Comparison of ENCODE assay signal across 8 cellular contexts in genomic region chr2:166361351-166362153, GRCh38. TPM values are rescaled to one million over a fixed set of nuclear protein-coding genes. Genes with fewer than 3 reads are reported as not detected.
DNase-seq lines count a peak whose midpoint lies in the region; ATAC-seq and TF ChIP-seq lines count a peak whose summit lies in the region.

No MANE protein-coding gene starts in this region.

- no peaks in the 10 kb centered on the region for H3K9me2 ChIP-seq in OCI-LY1 (ENCODE audit: low read depth, low read length)

- peak; percentile 67 for ATAC-seq in GM21786 (IDR thresholded peaks at IDR 0.05; ENCODE audit: unreplicated experiment)
- no peak for ATAC-seq in GM21381 (IDR thresholded peaks at IDR 0.05; ENCODE audit: unreplicated experiment)

- TF ChIP-seq POLR2A in vagina (IDR thresholded peaks at IDR 0.05) = no peak

- H3K9me3 ChIP-seq in OCI-LY1 (ENCODE audit: low read length) (no peaks in the 10 kb centered on the region), vagina (no peaks in the 10 kb centered on the region)

- H3K27ac Mint-ChIP-seq in Calu3 (ENCODE audit: unreplicated experiment) = no peak overlapping the region

- no peak overlapping the region for H2AFZ ChIP-seq in OCI-LY1 (ENCODE audit: low read length)

- no peaks in the 10 kb centered on the region for H3K79me2 ChIP-seq in OCI-LY1 (ENCODE audit: insufficient read depth, low read length)

- no peaks in the 10 kb centered on the region for H4K20me1 ChIP-seq in OCI-LY1 (ENCODE audit: insufficient read depth, low read length)

- no peaks in the 10 kb centered on the region for H3K36me3 Mint-ChIP-seq in Calu3 (ENCODE audit: insufficient read depth, unreplicated experiment)

- no peaks in the 10 kb centered on the region for H3K36me3 ChIP-seq in OCI-LY1 (ENCODE audit: insufficient read depth, low read length)
- H3K36me3 ChIP-seq in vagina = no peaks in the 10 kb centered on the region

- H3K4me3 ChIP-seq in OCI-LY1 (ENCODE audit: low read depth, low read length, poor library complexity, severe bottlenecking) = no peak overlapping the region
- no peak overlapping the region for H3K4me3 ChIP-seq in fibroblast of pulmonary artery (replicated peaks; ENCODE audit: low read depth, low read length)
- H3K4me3 ChIP-seq in vagina = no peak overlapping the region

- CTCF ChIA-PET in Calu3 (lab: Charles Lee) = interaction anchor here (0.6 to 1.7 kb wide), 3 partner anchors 58 to 378 kb away, joined by 3 to 5 read pairs (median 5); no protein-coding TSS in a partner anchor

- no peaks in the 10 kb centered on the region for H3K27me3 Mint-ChIP-seq in Calu3 (ENCODE audit: unreplicated experiment)

- no peaks in the 10 kb centered on the region for H3F3A ChIP-seq in OCI-LY1 (ENCODE audit: insufficient read depth, low read length)

- H3K4me1 ChIP-seq in OCI-LY1 (ENCODE audit: insufficient read depth, low read length, severe bottlenecking) = no peaks in the 10 kb centered on the region
- no peaks in the 10 kb centered on the region for H3K4me1 ChIP-seq in vagina

- DNase-seq in Calu3 (peak; percentile 6), fibroblast of pulmonary artery (ENCODE audit: low read depth) (peak; percentile 60), NCI-H2029 treated with DMSO at 0.1 percent for 48 hours (lab: John Stamatoyannopoulos, UW) (no peak), vagina (ENCODE audit: extremely low spot score in 2 of 2) (no peak), germinal center (ENCODE audit: low spot score) (no peak)

- no peak overlapping the region for H3K9ac ChIP-seq in OCI-LY1 (ENCODE audit: low read length)

- H3K27ac ChIP-seq in OCI-LY1 (ENCODE audit: low read depth, low read length, poor library complexity, severe bottlenecking) (no peak overlapping the region), vagina (no peak overlapping the region)

- intact Hi-C loops in Calu3 (cut with micrococcal nuclease; ENCODE audit: unreplicated experiment) (loop anchor here (1.0 to 2.0 kb wide), 3 partner anchors 23 to 155 kb away; no protein-coding TSS in a partner anchor), vagina (cut with DNase I) (no loop called here)

- no peak for TF ChIP-seq CTCF in Calu3 (IDR thresholded peaks at IDR 0.05; ENCODE audit: unreplicated experiment)
- TF ChIP-seq CTCF in OCI-LY1 (IDR thresholded peaks at IDR 0.05; ENCODE audit: low read length) = peak; percentile 53
- TF ChIP-seq CTCF in fibroblast of pulmonary artery (IDR thresholded peaks at IDR 0.05; ENCODE audit: low read length, missing control alignments) = peak; percentile 62
- TF ChIP-seq CTCF in vagina (IDR thresholded peaks at IDR 0.05) = peak in 1 of 3 experiments; percentile 8

- H3K4me2 ChIP-seq in OCI-LY1 (ENCODE audit: low read length) = no peak overlapping the region

- peaks cover 10% of the 10 kb centered on the region for H3K4me1 Mint-ChIP-seq in Calu3 (ENCODE audit: low read depth, unreplicated experiment)

- H3K4me3 Mint-ChIP-seq in Calu3 (ENCODE audit: low read depth, unreplicated experiment) = no peak overlapping the region

- no TSS peak for BruUV-seq in Calu3 (replicated peaks; lab: Mats Ljungman, UMichigan)

- no peaks in the 10 kb centered on the region for H3K27me3 ChIP-seq in OCI-LY1 (ENCODE audit: insufficient read depth, low read length)
- H3K27me3 ChIP-seq in vagina = no peaks in the 10 kb centered on the region

- H3K9me3 Mint-ChIP-seq in Calu3 (ENCODE audit: low read depth, unreplicated experiment) = no peaks in the 10 kb centered on the region

RNA-seq across cellular contexts. Expression of gene SCN9A, which starts 14.2 kb away (rescaled TPM):
- total RNA-seq in Calu3 (2022) (6.1 and 8.5 TPM in 2 replicates), vagina (4.9 TPM)

Comparison
In these comparisons a context has a peak if more than half of its experiments do, and no peak if none do; other contexts are left out.
1. DNase-seq: peak in Calu3 (single experiment) and fibroblast of pulmonary artery (single experiment); none in NCI-H2029 treated with DMSO at 0.1 percent for 48 hours (single experiment), vagina (0 of 2) and germinal center (single experiment).